1 cellular context compared by ENCODE assay signal in the genomic region with DNA sequence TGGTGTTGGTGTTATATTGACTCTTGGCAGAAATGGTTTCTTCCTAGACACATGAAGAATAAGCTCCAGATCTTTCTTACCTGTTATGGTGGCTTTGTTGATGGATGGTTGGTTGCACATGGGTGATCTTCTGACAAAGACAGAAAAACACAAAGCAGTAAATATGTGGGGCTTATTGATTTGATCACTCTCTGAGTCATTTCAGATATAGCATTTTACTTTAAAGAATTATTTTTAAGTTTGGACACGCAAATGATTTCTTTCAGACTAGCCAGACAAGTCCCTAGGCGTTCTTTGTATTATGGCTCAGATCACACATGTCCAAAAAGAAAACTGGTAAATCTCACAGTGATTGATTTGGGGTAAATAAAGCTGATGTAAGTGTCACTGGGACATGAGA.
A peak's percentile ranks its signal among the peaks of the same experiment; 100 is the strongest.
TF ChIP-seq lines count a peak whose summit lies in the region.

No MANE protein-coding gene starts in this region.

TF ChIP-seq in GM12878, 131 proteins besides CTCF, POLR2A, EP300 and RAD21 (continued from another document and continues in another):
- TF ChIP-seq, protein P1, sequence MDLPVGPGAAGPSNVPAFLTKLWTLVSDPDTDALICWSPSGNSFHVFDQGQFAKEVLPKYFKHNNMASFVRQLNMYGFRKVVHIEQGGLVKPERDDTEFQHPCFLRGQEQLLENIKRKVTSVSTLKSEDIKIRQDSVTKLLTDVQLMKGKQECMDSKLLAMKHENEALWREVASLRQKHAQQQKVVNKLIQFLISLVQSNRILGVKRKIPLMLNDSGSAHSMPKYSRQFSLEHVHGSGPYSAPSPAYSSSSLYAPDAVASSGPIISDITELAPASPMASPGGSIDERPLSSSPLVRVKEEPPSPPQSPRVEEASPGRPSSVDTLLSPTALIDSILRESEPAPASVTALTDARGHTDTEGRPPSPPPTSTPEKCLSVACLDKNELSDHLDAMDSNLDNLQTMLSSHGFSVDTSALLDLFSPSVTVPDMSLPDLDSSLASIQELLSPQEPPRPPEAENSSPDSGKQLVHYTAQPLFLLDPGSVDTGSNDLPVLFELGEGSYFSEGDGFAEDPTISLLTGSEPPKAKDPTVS (IDR thresholded peaks at IDR 0.05; ENCODE audit: low read depth, low read length): no peak
- TF ChIP-seq GATAD2B (conservative IDR thresholded peaks at IDR 0.05; ENCODE audit: low read depth) (0 out of 2 replicates have a peak, but pooled peaks have one; percentile 33), NFIC (IDR thresholded peaks at IDR 0.05; ENCODE audit: low read depth, low read length) (peak; percentile 99), TCF12 (IDR thresholded peaks at IDR 0.05; ENCODE audit: low read depth, low read length) (no peak), TCF7 (IDR thresholded peaks at IDR 0.05; ENCODE audit: borderline replicate concordance) (peak; percentile 85), TCF3 (IDR thresholded peaks at IDR 0.05; ENCODE audit: borderline replicate concordance, insufficient read depth, low read depth, low read length) (0 out of 2 replicates have a peak, but pooled peaks have one; percentile 23), PAX8 (IDR thresholded peaks at IDR 0.05) (0 out of 2 replicates have a peak, but pooled peaks have one; percentile 37), GABPA (IDR thresholded peaks at IDR 0.05; ENCODE audit: low read depth) (peak; percentile 69), ZNF24 (IDR thresholded peaks at IDR 0.05) (no peak), ESRRA (IDR thresholded peaks at IDR 0.05; ENCODE audit: low read length) (no peak), ASH2L (IDR thresholded peaks at IDR 0.05; ENCODE audit: borderline replicate concordance, low read depth) (no peak), MEF2B (IDR thresholded peaks at IDR 0.05; ENCODE audit: partially characterized antibody, poor library complexity, severe bottlenecking) (peak; percentile 74), PKNOX1 (IDR thresholded peaks at IDR 0.05) (peak; percentile 68), ETV6 (conservative IDR thresholded peaks at IDR 0.05 in 1 of 2, IDR thresholded peaks at IDR 0.05 in 1 of 2; ENCODE audit: borderline replicate concordance in 1 of 2, low read depth in 1 of 2) (peak in 1 of 2 experiments; percentile 49; a peak in 1 of 4 replicates), BCL11A (IDR thresholded peaks at IDR 0.05; ENCODE audit: low read depth, low read length) (peak; percentile 92), JUND (IDR thresholded peaks at IDR 0.05; ENCODE audit: low read depth, low read length) (peak; percentile 54; the same call in 1 of the 2 replicates), MTA2 (IDR thresholded peaks at IDR 0.05; ENCODE audit: low read depth) (peak; percentile 84), CREM (IDR thresholded peaks at IDR 0.05; ENCODE audit: low read depth) (peak; percentile 81), ZBTB33 (IDR thresholded peaks at IDR 0.05) (no peak), RCOR1 (conservative IDR thresholded peaks at IDR 0.05; ENCODE audit: low read depth, low read length) (no peak), EED (IDR thresholded peaks at IDR 0.05; ENCODE audit: low read depth) (no peak), CUX1 (IDR thresholded peaks at IDR 0.05; ENCODE audit: insufficient replicate concordance, low read depth, low read length) (peak; percentile 53), TBL1XR1 (IDR thresholded peaks at IDR 0.05; ENCODE audit: low read depth, low read length) (peak; percentile 76), FOXK2 (IDR thresholded peaks at IDR 0.05) (no peak), HDGF (IDR thresholded peaks at IDR 0.05) (no peak), SREBF1 (IDR thresholded peaks at IDR 0.05; ENCODE audit: low read length) (0 out of 2 replicates have a peak, but pooled peaks have one; percentile 8), SKIL (IDR thresholded peaks at IDR 0.05; ENCODE audit: low read depth, poor library complexity, severe bottlenecking) (peak; percentile 73), MTA3 (IDR thresholded peaks at IDR 0.05; ENCODE audit: borderline replicate concordance, low read length) (peak; percentile 91; the same call in 1 of the 2 replicates)
- TF ChIP-seq, protein P2, sequence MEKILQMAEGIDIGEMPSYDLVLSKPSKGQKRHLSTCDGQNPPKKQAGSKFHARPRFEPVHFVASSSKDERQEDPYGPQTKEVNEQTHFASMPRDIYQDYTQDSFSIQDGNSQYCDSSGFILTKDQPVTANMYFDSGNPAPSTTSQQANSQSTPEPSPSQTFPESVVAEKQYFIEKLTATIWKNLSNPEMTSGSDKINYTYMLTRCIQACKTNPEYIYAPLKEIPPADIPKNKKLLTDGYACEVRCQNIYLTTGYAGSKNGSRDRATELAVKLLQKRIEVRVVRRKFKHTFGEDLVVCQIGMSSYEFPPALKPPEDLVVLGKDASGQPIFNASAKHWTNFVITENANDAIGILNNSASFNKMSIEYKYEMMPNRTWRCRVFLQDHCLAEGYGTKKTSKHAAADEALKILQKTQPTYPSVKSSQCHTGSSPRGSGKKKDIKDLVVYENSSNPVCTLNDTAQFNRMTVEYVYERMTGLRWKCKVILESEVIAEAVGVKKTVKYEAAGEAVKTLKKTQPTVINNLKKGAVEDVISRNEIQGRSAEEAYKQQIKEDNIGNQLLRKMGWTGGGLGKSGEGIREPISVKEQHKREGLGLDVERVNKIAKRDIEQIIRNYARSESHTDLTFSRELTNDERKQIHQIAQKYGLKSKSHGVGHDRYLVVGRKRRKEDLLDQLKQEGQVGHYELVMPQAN (conservative IDR thresholded peaks at IDR 0.05): no peak
- TF ChIP-seq, protein P3, sequence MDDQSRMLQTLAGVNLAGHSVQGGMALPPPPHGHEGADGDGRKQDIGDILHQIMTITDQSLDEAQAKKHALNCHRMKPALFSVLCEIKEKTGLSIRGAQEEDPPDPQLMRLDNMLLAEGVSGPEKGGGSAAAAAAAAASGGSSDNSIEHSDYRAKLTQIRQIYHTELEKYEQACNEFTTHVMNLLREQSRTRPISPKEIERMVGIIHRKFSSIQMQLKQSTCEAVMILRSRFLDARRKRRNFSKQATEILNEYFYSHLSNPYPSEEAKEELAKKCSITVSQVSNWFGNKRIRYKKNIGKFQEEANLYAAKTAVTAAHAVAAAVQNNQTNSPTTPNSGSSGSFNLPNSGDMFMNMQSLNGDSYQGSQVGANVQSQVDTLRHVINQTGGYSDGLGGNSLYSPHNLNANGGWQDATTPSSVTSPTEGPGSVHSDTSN (IDR thresholded peaks at IDR 0.05; ENCODE audit: insufficient replicate concordance, low read depth, low read length): no peak
- TF ChIP-seq, protein P4, sequence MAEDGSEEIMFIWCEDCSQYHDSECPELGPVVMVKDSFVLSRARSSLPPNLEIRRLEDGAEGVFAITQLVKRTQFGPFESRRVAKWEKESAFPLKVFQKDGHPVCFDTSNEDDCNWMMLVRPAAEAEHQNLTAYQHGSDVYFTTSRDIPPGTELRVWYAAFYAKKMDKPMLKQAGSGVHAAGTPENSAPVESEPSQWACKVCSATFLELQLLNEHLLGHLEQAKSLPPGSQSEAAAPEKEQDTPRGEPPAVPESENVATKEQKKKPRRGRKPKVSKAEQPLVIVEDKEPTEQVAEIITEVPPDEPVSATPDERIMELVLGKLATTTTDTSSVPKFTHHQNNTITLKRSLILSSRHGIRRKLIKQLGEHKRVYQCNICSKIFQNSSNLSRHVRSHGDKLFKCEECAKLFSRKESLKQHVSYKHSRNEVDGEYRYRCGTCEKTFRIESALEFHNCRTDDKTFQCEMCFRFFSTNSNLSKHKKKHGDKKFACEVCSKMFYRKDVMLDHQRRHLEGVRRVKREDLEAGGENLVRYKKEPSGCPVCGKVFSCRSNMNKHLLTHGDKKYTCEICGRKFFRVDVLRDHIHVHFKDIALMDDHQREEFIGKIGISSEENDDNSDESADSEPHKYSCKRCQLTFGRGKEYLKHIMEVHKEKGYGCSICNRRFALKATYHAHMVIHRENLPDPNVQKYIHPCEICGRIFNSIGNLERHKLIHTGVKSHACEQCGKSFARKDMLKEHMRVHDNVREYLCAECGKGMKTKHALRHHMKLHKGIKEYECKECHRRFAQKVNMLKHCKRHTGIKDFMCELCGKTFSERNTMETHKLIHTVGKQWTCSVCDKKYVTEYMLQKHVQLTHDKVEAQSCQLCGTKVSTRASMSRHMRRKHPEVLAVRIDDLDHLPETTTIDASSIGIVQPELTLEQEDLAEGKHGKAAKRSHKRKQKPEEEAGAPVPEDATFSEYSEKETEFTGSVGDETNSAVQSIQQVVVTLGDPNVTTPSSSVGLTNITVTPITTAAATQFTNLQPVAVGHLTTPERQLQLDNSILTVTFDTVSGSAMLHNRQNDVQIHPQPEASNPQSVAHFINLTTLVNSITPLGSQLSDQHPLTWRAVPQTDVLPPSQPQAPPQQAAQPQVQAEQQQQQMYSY (CRISPR knock-in tag; IDR thresholded peaks at IDR 0.05): no peak
